Comparison of ENCODE assay signal across 8 cellular contexts in the genomic region with DNA sequence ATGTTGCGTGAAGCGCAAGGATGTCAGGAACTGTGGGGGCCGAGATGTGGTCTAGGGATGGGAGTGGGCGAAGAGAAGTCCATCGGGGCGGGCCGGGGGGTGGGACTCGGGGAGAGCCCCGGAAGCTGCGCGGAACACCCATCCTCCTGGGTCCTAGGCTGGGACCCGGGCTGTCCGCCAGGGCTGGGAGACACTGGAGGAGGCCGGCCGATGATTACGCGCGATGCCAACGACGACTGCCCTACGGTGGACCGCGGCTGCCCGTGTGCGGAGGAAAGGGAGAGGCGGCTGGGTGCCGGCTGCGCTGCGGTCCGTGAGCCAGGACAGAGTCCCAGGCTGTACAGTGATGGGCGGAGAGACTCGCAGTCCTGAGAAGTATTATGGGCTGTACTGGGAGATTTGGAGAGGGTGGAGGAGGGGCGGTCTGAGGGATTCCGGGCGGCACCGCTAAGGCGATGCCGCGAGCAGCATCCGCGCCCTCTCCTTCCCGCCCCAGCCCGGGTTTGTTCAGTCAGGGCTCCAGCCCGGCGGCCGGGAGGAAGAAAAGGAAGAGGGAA. TPM values are rescaled to one million over a fixed set of nuclear protein-coding genes. Genes with fewer than 3 reads are reported as not detected.
DNase-seq lines count a peak whose midpoint lies in the region; ATAC-seq, FAIRE-seq and TF ChIP-seq lines count a peak whose summit lies in the region.
"Not testable (repeated sequence)": the region's sequence is repeated elsewhere in the genome, so short reads cannot be mapped to it uniquely, and the experiment has no call there.

No MANE protein-coding gene starts in this region.

- H3K4me1 Mint-ChIP-seq in astrocyte (ENCODE audit: low read depth, unreplicated experiment); neural progenitor cell: not testable (repeated sequence)

- H3K36me3 Mint-ChIP-seq in astrocyte (ENCODE audit: low read depth, unreplicated experiment); neural progenitor cell: not testable (repeated sequence)

- peak overlapping the region; percentile 41 for H3K4me2 ChIP-seq in astrocyte (ENCODE audit: low read length)
- H3K4me2 ChIP-seq in neural progenitor cell, result not testable (repeated sequence)

- not testable (repeated sequence) for FAIRE-seq in astrocyte (lab: Jason Lieb, UNC)

- not testable (repeated sequence) for H3K36me3 ChIP-seq in astrocyte (ENCODE audit: insufficient read depth, low read length); neural progenitor cell; thoracic aorta

- not testable (repeated sequence) for H2AFZ ChIP-seq in astrocyte (ENCODE audit: low read depth, low read length); neural progenitor cell (replicated peaks)

- not testable (repeated sequence) for H3K4me3 ChIP-seq in astrocyte (ENCODE audit: insufficient read depth, low read depth, low read length)
- H3K4me3 ChIP-seq in neural progenitor cell (peak overlapping the region; percentile 46), thoracic aorta (peak overlapping the region; percentile 65)

- not testable (repeated sequence) for H3F3A ChIP-seq in neural progenitor cell (ENCODE audit: low read depth)

- not testable (repeated sequence) for H3K4me3 Mint-ChIP-seq in astrocyte (ENCODE audit: unreplicated experiment)
- H3K4me3 Mint-ChIP-seq in neural progenitor cell, result peak overlapping the region; percentile 74

- not testable (repeated sequence) for H3K27ac ChIP-seq in astrocyte (ENCODE audit: low read depth, low read length); neural progenitor cell
- peak overlapping the region in 1 of 2 donors; percentile 57 for H3K27ac ChIP-seq in thoracic aorta

- H3K27ac Mint-ChIP-seq in astrocyte (ENCODE audit: unreplicated experiment); neural progenitor cell: not testable (repeated sequence)

- not testable (repeated sequence) for H3K4me1 ChIP-seq in astrocyte (ENCODE audit: insufficient read depth, low read length); neural progenitor cell; thoracic aorta (ENCODE audit: control insufficient read depth in 1 of 2, low read depth in 2 of 2)

- TF ChIP-seq CTCF in astrocyte (IDR thresholded peaks at IDR 0.05; ENCODE audit: insufficient read depth, low read depth, low read length); neural progenitor cell (IDR thresholded peaks at IDR 0.05); thoracic aorta (IDR thresholded peaks at IDR 0.05): not testable (repeated sequence)

- not testable (repeated sequence) for H3K27me3 ChIP-seq in astrocyte (ENCODE audit: insufficient read depth, low read length); neural progenitor cell; thoracic aorta (replicated peaks; ENCODE audit: insufficient read depth)

- not testable (repeated sequence) for H4K20me1 ChIP-seq in astrocyte (ENCODE audit: insufficient read depth, low read length); neural progenitor cell (ENCODE audit: low read depth)

- not testable (repeated sequence) for H3K9me3 ChIP-seq in astrocyte (ENCODE audit: insufficient read depth, low read depth, low read length); neural progenitor cell (ENCODE audit: low read depth); thoracic aorta

- H3K27me3 Mint-ChIP-seq in astrocyte (ENCODE audit: low read depth, unreplicated experiment); neural progenitor cell (ENCODE audit: insufficient read depth, low read depth): not testable (repeated sequence)

- intact Hi-C loops in cardiac septum (cut with DNase I), result not testable (repeated sequence)

- ATAC-seq in GM18498 (IDR thresholded peaks at IDR 0.05; ENCODE audit: unreplicated experiment), result peak; percentile 7
- peak; percentile 19 for ATAC-seq in GM21723 (IDR thresholded peaks at IDR 0.05; ENCODE audit: unreplicated experiment)
- peak; percentile 7 for ATAC-seq in HG03175 (IDR thresholded peaks at IDR 0.05; ENCODE audit: unreplicated experiment)
- peak; percentile 17 for ATAC-seq in thoracic aorta (ENCODE audit: insufficient number of reproducible peaks, low FRiP score, low read depth)

- not testable (repeated sequence) for H3K79me2 ChIP-seq in astrocyte (ENCODE audit: insufficient read depth, low read length); neural progenitor cell (ENCODE audit: low read depth)

- H3K9ac ChIP-seq in astrocyte (ENCODE audit: low read length); neural progenitor cell: not testable (repeated sequence)

- not testable (repeated sequence) for H3K9me3 Mint-ChIP-seq in astrocyte (ENCODE audit: unreplicated experiment); neural progenitor cell

- DNase-seq in T follicular helper cell (ENCODE audit: low read depth) (peak; percentile 0), cardiac septum (ENCODE audit: low spot score) (peak; percentile 17)
- not testable (repeated sequence) for DNase-seq in astrocyte (ENCODE audit: low read depth); neural progenitor cell (ENCODE audit: low spot score); thoracic aorta (ENCODE audit: low spot score)

RNA-seq across cellular contexts. Expression of gene SRGAP2B, which starts 0.4 kb away (rescaled TPM):
- total RNA-seq in astrocyte (72.3 and 75.0 TPM in 2 replicates), cardiac septum (11.5 TPM), neural progenitor cell (ENCODE audit: low replicate concordance) (19.1 and 35.9 TPM in 2 replicates), thoracic aorta (10 to 100 TPM; 16.2 to 22.5 TPM)

RNA-seq across cellular contexts. Expression of gene FAM72D, which starts 1.0 kb away (rescaled TPM):
- total RNA-seq in astrocyte (0.70 and 1.00 TPM in 2 replicates), cardiac septum (not detected), neural progenitor cell (ENCODE audit: low replicate concordance) (23.9 and 36.8 TPM in 2 replicates), thoracic aorta (not detected)

Comparison
In these comparisons a context has a peak if more than half of its experiments do, and no peak if none do; other contexts are left out.
1. RNA of gene FAM72D, which starts 1.0 kb away (total RNA-seq): 23.9 to 36.8 TPM in neural progenitor cell; 0.70 to 1.00 TPM in astrocyte, not detected in cardiac septum (single experiment) and not detected in thoracic aorta; every median in the first group is over 10 times any median in the second.
2. Peak in every context shown above with its lines, with median percentiles within 50 percentile points of each other: ATAC-seq.